ENCODE assay signal across 12 cellular contexts in genomic region chr18:59660398-59660797, GRCh38.
"Had no signal": no experiment of that assay in that cellular context is flagged by ENCODE, and none has a peak within 500 bp of the region (broad histone marks: within the 10 kb centered on the region; RNA-seq: fewer than 3 reads in every experiment).

No MANE protein-coding gene starts in this region.

- H3K36me3 ChIP-seq: esophagus muscularis mucosa, right lobe of liver had no signal

- DNase-seq: activated CD4-positive, alpha-beta T cell treated with anti-CD3 and anti-CD28 coated beads, Interleukin-2, amount 50 U/mL, for 1 hour; activated CD4-positive, CD25-positive, alpha-beta regulatory T cell; activated naive CD4-positive, alpha-beta T cell treated with anti-CD3 and anti-CD28 coated beads, Interleukin-2, amount 50 U/mL, for 16 hours; activated T-cell treated with anti-CD3 and anti-CD28 coated beads, Interleukin-2, amount 50 U/mL, for 1 hour; amygdala; kidney; right lobe of liver; stimulated activated CD4-positive, alpha-beta T cell treated with anti-CD3 and anti-CD28 coated beads, Interleukin-2, amount 100 ng/mL, for 48 hours; stimulated activated naive CD8-positive, alpha-beta T cell treated with anti-CD3 and anti-CD28 coated beads, Interleukin-15, Interleukin-2, amounts not matched to agents 100 U/mL and 50 U/mL, for 24 hours; T-helper 2 cell had no signal

- ATAC-seq: right lobe of liver; stimulated activated naive CD8-positive, alpha-beta T cell treated with anti-CD3 and anti-CD28 coated beads, Interleukin-15, Interleukin-2, amounts not matched to agents 100 U/mL and 50 U/mL, for 24 hours had no signal

- H3K9me3 ChIP-seq: esophagus muscularis mucosa, right lobe of liver had no signal

- H3K4me3 ChIP-seq: esophagus muscularis mucosa, right lobe of liver had no signal

- H3K27me3 ChIP-seq: esophagus muscularis mucosa, right lobe of liver had no signal

- H3K4me1 ChIP-seq: right lobe of liver had no signal

- H3K27ac ChIP-seq: esophagus muscularis mucosa, right lobe of liver had no signal

- H3K27ac Mint-ChIP-seq: progenitor cell of endocrine pancreas had no signal
